25 cellular contexts compared by ENCODE assay signal in genomic region chr7:45975847-45976484, GRCh38.
"Had no signal": no experiment of that assay in that cellular context is flagged by ENCODE, and none has a peak within 500 bp of the region (broad histone marks: within the 10 kb centered on the region; RNA-seq: fewer than 3 reads in every experiment).

No MANE protein-coding gene starts in this region.

- H3K27me3 Mint-ChIP-seq: type B pancreatic cell had no signal

- H3K9me3 ChIP-seq: body of pancreas, left lung, ovary, prostate gland, testis had no signal

- H3K27me3 ChIP-seq: body of pancreas, left lung, ovary, testis had no signal

- H3K4me3 ChIP-seq: body of pancreas, left lung, ovary, prostate gland, testis had no signal

- H3K27ac ChIP-seq: body of pancreas, left lung, ovary, prostate gland, testis had no signal

- H3K4me1 ChIP-seq: prostate gland had no signal

- H3K36me3 ChIP-seq: left lung, ovary, prostate gland had no signal

- H3K9me3 Mint-ChIP-seq: activated T-cell treated with anti-CD3 and anti-CD28 coated beads, Interleukin-2, amount 50 U/mL, for 72 hours; naive thymus-derived CD8-positive, alpha-beta T cell; T-helper 1 cell treated with Interleukin-12 subunit alpha and Interleukin-12 subunit beta and Interleukin-4 antibody, amounts not matched to agents 30 μg/mL and 1 μg/mL, for 36 hours had no signal

- DNase-seq: activated CD4-positive, alpha-beta T cell treated with anti-CD3 and anti-CD28 coated beads, Interleukin-2, amount 50 U/mL, for 48 hours; activated effector memory CD4-positive, alpha-beta T cell treated with Interleukin-2 at 50 U/mL for 16 hours; activated naive CD4-positive, alpha-beta T cell treated with anti-CD3 and anti-CD28 coated beads, Interleukin-2, amount 10 ng/mL, durations not matched to agents 7 days and 5 days; activated T-cell treated with anti-CD3 and anti-CD28 coated beads, Interleukin-2, amount 50 U/mL, for 72 hours; body of pancreas; caudate nucleus; effector memory CD4-positive, alpha-beta T cell; glutamatergic neuron; hippocampal formation; kidney glomerular epithelial cell; left lung; naive thymus-derived CD8-positive, alpha-beta T cell; ovary; stimulated activated CD4-positive, alpha-beta T cell treated with anti-CD3 and anti-CD28 coated beads, Interleukin-12 subunit alpha, Interleukin-12 subunit beta, amount 100 ng/mL, for 4 hours; stimulated activated CD4-positive, alpha-beta T cell treated with anti-CD3 and anti-CD28 coated beads, Interleukin-4, amount 100 ng/mL, for 4 hours; T1000; testis had no signal

- FAIRE-seq: endothelial cell of umbilical vein, frontal cortex had no signal

- H3K4me3 Mint-ChIP-seq: activated naive CD4-positive, alpha-beta T cell treated with anti-CD3 and anti-CD28 coated beads, Interleukin-2, amount 10 ng/mL, durations not matched to agents 7 days and 5 days; activated T-cell treated with anti-CD3 and anti-CD28 coated beads, Interleukin-2, amount 50 U/mL, for 72 hours; mesothelial cell of epicardium; naive thymus-derived CD8-positive, alpha-beta T cell; T-helper 1 cell treated with Interleukin-12 subunit alpha and Interleukin-12 subunit beta and Interleukin-4 antibody, amounts not matched to agents 30 μg/mL and 1 μg/mL, for 36 hours; WTC11 had no signal

- ATAC-seq: activated T-cell treated with anti-CD3 and anti-CD28 coated beads, Interleukin-2, amount 50 U/mL, for 72 hours; body of pancreas; esophagus mucosa; left lung; naive thymus-derived CD8-positive, alpha-beta T cell; WTC11 had no signal

- H3K4me1 Mint-ChIP-seq: activated naive CD4-positive, alpha-beta T cell treated with anti-CD3 and anti-CD28 coated beads, Interleukin-2, amount 10 ng/mL, durations not matched to agents 7 days and 5 days had no signal

- H3K27ac Mint-ChIP-seq: activated naive CD4-positive, alpha-beta T cell treated with anti-CD3 and anti-CD28 coated beads, Interleukin-2, amount 10 ng/mL, durations not matched to agents 7 days and 5 days; activated T-cell treated with anti-CD3 and anti-CD28 coated beads, Interleukin-2, amount 50 U/mL, for 72 hours; mesothelial cell of epicardium; naive thymus-derived CD8-positive, alpha-beta T cell; T-helper 1 cell treated with Interleukin-12 subunit alpha and Interleukin-12 subunit beta and Interleukin-4 antibody, amounts not matched to agents 30 μg/mL and 1 μg/mL, for 36 hours; WTC11 had no signal

- H3K36me3 Mint-ChIP-seq: activated naive CD4-positive, alpha-beta T cell treated with anti-CD3 and anti-CD28 coated beads, Interleukin-2, amount 10 ng/mL, durations not matched to agents 7 days and 5 days had no signal
